23 cellular contexts compared by ENCODE assay signal in genomic region chr17:28228986-28229729, GRCh38.
DNase-seq lines count a peak whose midpoint lies in the region; ATAC-seq, FAIRE-seq and TF ChIP-seq lines count a peak whose summit lies in the region.
"Had no signal": no experiment of that assay in that cellular context is flagged by ENCODE, and none has a peak within 500 bp of the region (broad histone marks: within the 10 kb centered on the region; RNA-seq: fewer than 3 reads in every experiment).

No MANE protein-coding gene starts in this region.

- H3K27me3 ChIP-seq in SK-N-SH (ENCODE audit: insufficient read depth) (no peaks in the 10 kb centered on the region; the same call in 1 of the 2 replicates), astrocyte (ENCODE audit: insufficient read depth, low read length) (peaks cover 34% of the 10 kb centered on the region), mesendoderm (ENCODE audit: insufficient read depth, low read length, poor library complexity) (no peaks in the 10 kb centered on the region), MG63 (no peaks in the 10 kb centered on the region; the same call in 1 of the 2 replicates)
- H3K27me3 ChIP-seq: thyroid gland had no signal

- TF ChIP-seq CTCF in SK-N-SH (IDR thresholded peaks at IDR 0.05) (no peak), astrocyte (IDR thresholded peaks at IDR 0.05; ENCODE audit: insufficient read depth, low read depth, low read length) (no peak)

- DNase-seq in SK-N-SH = peak; percentile 38
- no peak for DNase-seq in astrocyte (ENCODE audit: low read depth)
- no peak for DNase-seq in mesendoderm
- no peak for DNase-seq in stimulated activated effector memory CD8-positive, alpha-beta T cell treated with anti-CD3 and anti-CD28 coated beads, Interleukin-12 subunit alpha, Interleukin-12 subunit beta, amount 100 ng/mL, for 72 hours (ENCODE audit: low spot score in 2 of 2)
- DNase-seq in MG63 = no peak
- DNase-seq in GM19238 (ENCODE audit: insufficient read length, low spot score) = no peak
- no peak for DNase-seq in H54 (ENCODE audit: insufficient read length, low spot score)
- DNase-seq: activated naive CD8-positive, alpha-beta T cell treated with anti-CD3 and anti-CD28 coated beads, Interleukin-2, amount 10 ng/mL, durations not matched to agents 7 days and 5 days; DMS153; foreskin fibroblast; heart right ventricle; Karpas-422; left cardiac atrium; mammary epithelial cell; NCI-H1694 treated with DMSO at 0.1 percent for 48 hours; NCI-H526 treated with DMSO at 0.1 percent for 48 hours; thyroid gland had no signal

- no peak overlapping the region for H3K9ac ChIP-seq in SK-N-SH
- no peak overlapping the region for H3K9ac ChIP-seq in astrocyte (ENCODE audit: low read length)
- H3K9ac ChIP-seq in mesendoderm (ENCODE audit: low read length) = no peak overlapping the region

- H3K36me3 Mint-ChIP-seq in astrocyte (ENCODE audit: low read depth, unreplicated experiment) = peaks cover 2% of the 10 kb centered on the region
- no peaks in the 10 kb centered on the region for H3K36me3 Mint-ChIP-seq in stimulated activated effector memory CD8-positive, alpha-beta T cell treated with anti-CD3 and anti-CD28 coated beads, Interleukin-12 subunit alpha, Interleukin-12 subunit beta, amount 100 ng/mL, for 72 hours
- H3K36me3 Mint-ChIP-seq: activated naive CD8-positive, alpha-beta T cell treated with anti-CD3 and anti-CD28 coated beads, Interleukin-2, amount 10 ng/mL, durations not matched to agents 7 days and 5 days; CD4-positive, alpha-beta memory T cell had no signal

- H2BK5ac ChIP-seq in mesendoderm (ENCODE audit: low read length) = no peak overlapping the region

- H3K27ac Mint-ChIP-seq in astrocyte (ENCODE audit: unreplicated experiment) = no peak overlapping the region
- no peak overlapping the region for H3K27ac Mint-ChIP-seq in stimulated activated effector memory CD8-positive, alpha-beta T cell treated with anti-CD3 and anti-CD28 coated beads, Interleukin-12 subunit alpha, Interleukin-12 subunit beta, amount 100 ng/mL, for 72 hours
- H3K27ac Mint-ChIP-seq: activated CD4-positive, alpha-beta memory T cell treated with anti-CD3 and anti-CD28 coated beads, Interleukin-2, amount 10 ng/mL, durations not matched to agents 7 days and 5 days; activated naive CD8-positive, alpha-beta T cell treated with anti-CD3 and anti-CD28 coated beads, Interleukin-2, amount 10 ng/mL, durations not matched to agents 7 days and 5 days; CD4-positive, alpha-beta memory T cell; stimulated activated naive CD8-positive, alpha-beta T cell treated with anti-CD3 and anti-CD28 coated beads, Interleukin-15, Interleukin-2, amounts not matched to agents 100 ng/mL and 50 ng/mL, for 24 hours had no signal

- H3K79me2 ChIP-seq in SK-N-SH (ENCODE audit: insufficient read depth) (no peaks in the 10 kb centered on the region), astrocyte (ENCODE audit: insufficient read depth, low read length) (no peaks in the 10 kb centered on the region), mesendoderm (ENCODE audit: control insufficient read depth, insufficient read depth, low read length) (no peaks in the 10 kb centered on the region)

- no peak overlapping the region for H3K4ac ChIP-seq in mesendoderm (ENCODE audit: low read depth, low read length)

- no peak overlapping the region for H3K23ac ChIP-seq in mesendoderm (ENCODE audit: low read length)

- peak overlapping the region; percentile 45 for H2AK5ac ChIP-seq in mesendoderm (ENCODE audit: low read length)

- FAIRE-seq in astrocyte (lab: Jason Lieb, UNC) (no peak), H54 (lab: Jason Lieb, UNC) (no peak)

- POLR2A ChIA-PET in SK-N-SH (lab: Yijun Ruan, JAX) = no interaction called here

- H3K4me1 Mint-ChIP-seq in astrocyte (ENCODE audit: low read depth, unreplicated experiment) = peaks cover 7% of the 10 kb centered on the region
- H3K4me1 Mint-ChIP-seq in stimulated activated effector memory CD8-positive, alpha-beta T cell treated with anti-CD3 and anti-CD28 coated beads, Interleukin-12 subunit alpha, Interleukin-12 subunit beta, amount 100 ng/mL, for 72 hours = peaks cover 28% of the 10 kb centered on the region

- CTCF ChIA-PET in SK-N-SH (lab: Yijun Ruan, JAX) = interaction anchor here (0.6 to 11.7 kb wide), 5 partner anchors 19 to 424 kb away, joined by 3 to 93 read pairs (median 3); partner anchors contain the start of gene TMEM97

- no peak overlapping the region for H4K8ac ChIP-seq in mesendoderm (ENCODE audit: low read depth, low read length)

- TF ChIP-seq RAD21 in SK-N-SH (IDR thresholded peaks at IDR 0.05; ENCODE audit: low read length) = no peak

- peaks cover 0 to 32% of the 10 kb centered on the region in 2 experiments; a peak in 1 of 4 replicates for H3K4me1 ChIP-seq in SK-N-SH (ENCODE audit: control insufficient read depth in 1 of 2, insufficient read depth in 2 of 2, low read depth in 1 of 2, low read length in 1 of 2)
- H3K4me1 ChIP-seq in astrocyte (ENCODE audit: insufficient read depth, low read length) = peaks cover 9% of the 10 kb centered on the region
- peaks cover 4% of the 10 kb centered on the region for H3K4me1 ChIP-seq in mesendoderm (ENCODE audit: control insufficient read depth, low read depth, low read length)

- H3K4me3 Mint-ChIP-seq in astrocyte (ENCODE audit: unreplicated experiment) = peak overlapping the region; percentile 45
- peak overlapping the region; percentile 11 for H3K4me3 Mint-ChIP-seq in stimulated activated effector memory CD8-positive, alpha-beta T cell treated with anti-CD3 and anti-CD28 coated beads, Interleukin-12 subunit alpha, Interleukin-12 subunit beta, amount 100 ng/mL, for 72 hours
- H3K4me3 Mint-ChIP-seq: activated CD4-positive, alpha-beta memory T cell treated with anti-CD3 and anti-CD28 coated beads, Interleukin-2, amount 10 ng/mL, durations not matched to agents 7 days and 5 days had no signal

- 63% methylated on average over 4 of the region's 4 CpGs for WGBS in SK-N-SH (ENCODE audit: low lambda C conversion rate)
- WGBS in mesendoderm (ENCODE audit: extremely low coverage, insufficient coverage, low lambda C conversion rate) = no CpG with 5 or more reads among the region's 4 CpGs

- no peak overlapping the region for H2BK120ac ChIP-seq in mesendoderm (ENCODE audit: low read depth, low read length)

- H4K5ac ChIP-seq in mesendoderm (ENCODE audit: low read length) = no peak overlapping the region

- TF ChIP-seq EP300 in SK-N-SH (IDR thresholded peaks at IDR 0.05; ENCODE audit: borderline replicate concordance in 1 of 2, low read depth in 1 of 2, low read length in 1 of 2) = 0 out of 4 replicates have a peak, but pooled peaks of 1 of the 2 experiments have one; percentile 10

- no peaks in the 10 kb centered on the region for H3K9me2 ChIP-seq in SK-N-SH

- H3F3A ChIP-seq in SK-N-SH (replicated peaks; ENCODE audit: insufficient read depth) = no peaks in the 10 kb centered on the region

- H3K18ac ChIP-seq in mesendoderm (ENCODE audit: low read length) = no peak overlapping the region

- no peak for TF ChIP-seq POLR2A in H54 (IDR thresholded peaks at IDR 0.05; ENCODE audit: low read depth, low read length)

- H4K20me1 ChIP-seq in SK-N-SH (ENCODE audit: insufficient read depth) = no peaks in the 10 kb centered on the region
- H4K20me1 ChIP-seq in astrocyte (ENCODE audit: insufficient read depth, low read length) = no peaks in the 10 kb centered on the region

- H3K79me1 ChIP-seq in mesendoderm (ENCODE audit: low read length) = no peaks in the 10 kb centered on the region

- H3K27me3 Mint-ChIP-seq in astrocyte (ENCODE audit: low read depth, unreplicated experiment) = peaks cover 13% of the 10 kb centered on the region

- H3K4me3 ChIP-seq in SK-N-SH (ENCODE audit: low read depth in 2 of 2, low read length in 1 of 2) (no peak overlapping the region), astrocyte (ENCODE audit: insufficient read depth, low read depth, low read length) (no peak overlapping the region), mesendoderm (ENCODE audit: low read length) (no peak overlapping the region), MG63 (no peak overlapping the region)
- H3K4me3 ChIP-seq: heart right ventricle, right atrium auricular region, SK-N-MC, thyroid gland had no signal

- peaks cover 2% of the 10 kb centered on the region for H3K9me3 Mint-ChIP-seq in astrocyte (ENCODE audit: unreplicated experiment)
- no peaks in the 10 kb centered on the region for H3K9me3 Mint-ChIP-seq in stimulated activated effector memory CD8-positive, alpha-beta T cell treated with anti-CD3 and anti-CD28 coated beads, Interleukin-12 subunit alpha, Interleukin-12 subunit beta, amount 100 ng/mL, for 72 hours
- H3K9me3 Mint-ChIP-seq: activated CD4-positive, alpha-beta memory T cell treated with anti-CD3 and anti-CD28 coated beads, Interleukin-2, amount 10 ng/mL, durations not matched to agents 7 days and 5 days; activated naive CD8-positive, alpha-beta T cell treated with anti-CD3 and anti-CD28 coated beads, Interleukin-2, amount 10 ng/mL, durations not matched to agents 7 days and 5 days; stimulated activated naive CD8-positive, alpha-beta T cell treated with anti-CD3 and anti-CD28 coated beads, Interleukin-15, Interleukin-2, amounts not matched to agents 100 ng/mL and 50 ng/mL, for 24 hours had no signal

- H3K9me3 ChIP-seq in SK-N-SH (no peaks in the 10 kb centered on the region), astrocyte (ENCODE audit: insufficient read depth, low read depth, low read length) (no peaks in the 10 kb centered on the region), MG63 (no peaks in the 10 kb centered on the region)
- H3K9me3 ChIP-seq: heart right ventricle, right atrium auricular region, thyroid gland had no signal

- no peak for ATAC-seq in SK-N-SH treated with all-trans-retinoic acid at 6 μM for 48 hours
- no peak for ATAC-seq in stimulated activated effector memory CD8-positive, alpha-beta T cell treated with anti-CD3 and anti-CD28 coated beads, Interleukin-12 subunit alpha, Interleukin-12 subunit beta, amount 100 ng/mL, for 72 hours
- ATAC-seq: heart right ventricle had no signal

- no peak overlapping the region for H2BK15ac ChIP-seq in mesendoderm (replicated peaks; ENCODE audit: low read depth)

- H3K56ac ChIP-seq in mesendoderm (ENCODE audit: low read length) = peak overlapping the region; percentile 97

- no peaks in the 10 kb centered on the region for H3K36me3 ChIP-seq in SK-N-SH (replicated peaks in 1 of 2; ENCODE audit: control insufficient read depth in 1 of 2, insufficient read depth in 2 of 2, low read length in 1 of 2)
- no peaks in the 10 kb centered on the region for H3K36me3 ChIP-seq in astrocyte (ENCODE audit: insufficient read depth, low read length)
- no peaks in the 10 kb centered on the region for H3K36me3 ChIP-seq in mesendoderm (ENCODE audit: control insufficient read depth, insufficient read depth, low read length)
- H3K36me3 ChIP-seq in MG63 = no peaks in the 10 kb centered on the region
- H3K36me3 ChIP-seq: heart right ventricle, right atrium auricular region, thyroid gland had no signal

- H2AFZ ChIP-seq in SK-N-SH (ENCODE audit: low read depth) (no peak overlapping the region), astrocyte (ENCODE audit: low read depth, low read length) (no peak overlapping the region)

- H3K27ac ChIP-seq in SK-N-SH (ENCODE audit: low read depth in 2 of 2, low read length in 1 of 2) = no peak overlapping the region; a peak in 1 of 4 replicates
- no peak overlapping the region for H3K27ac ChIP-seq in astrocyte (ENCODE audit: low read depth, low read length)
- H3K27ac ChIP-seq in mesendoderm (ENCODE audit: low read depth, low read length) = no peak overlapping the region
- H3K27ac ChIP-seq: heart right ventricle, right atrium auricular region, SK-N-MC had no signal

- H3K4me2 ChIP-seq in SK-N-SH (no peak overlapping the region), astrocyte (ENCODE audit: low read length) (no peak overlapping the region), mesendoderm (ENCODE audit: low read length) (no peak overlapping the region)
